ENCODE assay signal across 8 cellular contexts in genomic region chr2:27494944-27495554, GRCh38. TPM values are rescaled to one million over a fixed set of nuclear protein-coding genes. Genes with fewer than 3 reads are reported as not detected.
DNase-seq lines count a peak whose midpoint lies in the region; ATAC-seq and TF ChIP-seq lines count a peak whose summit lies in the region.

FNDC4 (minus strand) TSS chr2:27495200; CDS start chr2:27494679, 521 bp downstream.

- H3K4me1 ChIP-seq in GM23248 (ENCODE audit: insufficient read depth) (peaks cover 13% of the 10 kb centered on the region), thoracic aorta (ENCODE audit: control insufficient read depth in 1 of 2, low read depth in 2 of 2) (peaks cover 3 to 11% of the 10 kb centered on the region in 2 donors)

- H3K36me3 Mint-ChIP-seq in T-helper 1 cell treated with Interleukin-12 subunit alpha and Interleukin-12 subunit beta and Interleukin-4 antibody, amounts not matched to agents 30 μg/mL and 1 μg/mL, for 36 hours (ENCODE audit: low read depth): no peaks in the 10 kb centered on the region
- no peaks in the 10 kb centered on the region for H3K36me3 Mint-ChIP-seq in effector memory CD8-positive, alpha-beta T cell (ENCODE audit: insufficient read depth)
- no peaks in the 10 kb centered on the region for H3K36me3 Mint-ChIP-seq in memory B cell

- ATAC-seq in effector memory CD8-positive, alpha-beta T cell (replicated peaks): peak; percentile 75
- ATAC-seq in memory B cell (ENCODE audit: low read depth) (peak; percentile 70), thoracic aorta (ENCODE audit: insufficient number of reproducible peaks, low FRiP score, low read depth) (peak; percentile 15)

- H3K27ac Mint-ChIP-seq in T-helper 1 cell treated with Interleukin-12 subunit alpha and Interleukin-12 subunit beta and Interleukin-4 antibody, amounts not matched to agents 30 μg/mL and 1 μg/mL, for 36 hours: no peak within 1 kb of the TSS
- peak within 1 kb of the TSS in 1 of 2 donors; percentile 89 for H3K27ac Mint-ChIP-seq in effector memory CD8-positive, alpha-beta T cell
- peak within 1 kb of the TSS; percentile 85 for H3K27ac Mint-ChIP-seq in memory B cell

- H3K79me2 ChIP-seq in GM23248 (ENCODE audit: insufficient read depth): no peaks in the 10 kb centered on the region

- peaks cover 3% of the 10 kb centered on the region; the same call in 1 of the 2 replicates for H3F3A ChIP-seq in GM23248 (ENCODE audit: insufficient read depth)

- no peaks in the 10 kb centered on the region for H3K9me3 ChIP-seq in GM23248 (ENCODE audit: low read depth)
- H3K9me3 ChIP-seq in thoracic aorta: no peaks in the 10 kb centered on the region

- 0 to 3% methylated on average over 41 to 49 of the region's 70 CpGs for WGBS in GM23248 (ENCODE audit: low coverage in 1 of 2, low lambda C conversion rate in 2 of 2, missing lambda C conversion rate in 2 of 2), 2 experiments

- H2AFZ ChIP-seq in GM23248: peak within 1 kb of the TSS; percentile 91

- no peaks in the 10 kb centered on the region for H4K20me1 ChIP-seq in GM23248 (ENCODE audit: insufficient read depth)

- peaks cover 14% of the 10 kb centered on the region for H3K4me1 Mint-ChIP-seq in T-helper 1 cell treated with Interleukin-12 subunit alpha and Interleukin-12 subunit beta and Interleukin-4 antibody, amounts not matched to agents 30 μg/mL and 1 μg/mL, for 36 hours (ENCODE audit: low read depth)
- peaks cover 9 to 14% of the 10 kb centered on the region in 2 donors for H3K4me1 Mint-ChIP-seq in effector memory CD8-positive, alpha-beta T cell (ENCODE audit: low read depth in 2 of 2)
- H3K4me1 Mint-ChIP-seq in memory B cell: peaks cover 10% of the 10 kb centered on the region

- H3K9ac ChIP-seq in GM23248: peak within 1 kb of the TSS; percentile 75

- H3K27me3 Mint-ChIP-seq in T-helper 1 cell treated with Interleukin-12 subunit alpha and Interleukin-12 subunit beta and Interleukin-4 antibody, amounts not matched to agents 30 μg/mL and 1 μg/mL, for 36 hours (ENCODE audit: low read depth): peaks cover 57% of the 10 kb centered on the region
- peaks cover 51 to 66% of the 10 kb centered on the region in 2 donors for H3K27me3 Mint-ChIP-seq in effector memory CD8-positive, alpha-beta T cell
- peaks cover 26% of the 10 kb centered on the region for H3K27me3 Mint-ChIP-seq in memory B cell

- H3K4me2 ChIP-seq in GM23248 (ENCODE audit: unreplicated experiment): peak within 1 kb of the TSS; percentile 77

- no peak within 1 kb of the TSS for H3K27ac ChIP-seq in GM23248
- peak within 1 kb of the TSS; percentile 68 to 81 for H3K27ac ChIP-seq in thoracic aorta

- H3K27me3 ChIP-seq in GM23248 (replicated peaks; ENCODE audit: insufficient read depth): no peaks in the 10 kb centered on the region
- no peaks in the 10 kb centered on the region for H3K27me3 ChIP-seq in thoracic aorta (replicated peaks; ENCODE audit: insufficient read depth)

- no peaks in the 10 kb centered on the region for H3K9me2 ChIP-seq in GM23248 (ENCODE audit: insufficient read depth)

- TF ChIP-seq CTCF in thoracic aorta (IDR thresholded peaks at IDR 0.05): no peak

- in situ Hi-C loops in GM23248 (cut with MboI): no loop called here

- DNase-seq in GM23248 (peak; percentile 69), memory B cell (ENCODE audit: low spot score in 2 of 2) (peak in 1 of 2 donors; percentile 38), thoracic aorta (ENCODE audit: low spot score) (no peak), DMS153 (lab: John Stamatoyannopoulos, UW) (no peak), kidney glomerular epithelial cell (lab: John Stamatoyannopoulos, UW) (no peak)
- peak in 1 of 3 experiments; percentile 20 for DNase-seq in effector memory CD8-positive, alpha-beta T cell
- no peak for DNase-seq in central memory CD4-positive, alpha-beta T cell

- H3K9me3 Mint-ChIP-seq in T-helper 1 cell treated with Interleukin-12 subunit alpha and Interleukin-12 subunit beta and Interleukin-4 antibody, amounts not matched to agents 30 μg/mL and 1 μg/mL, for 36 hours: no peaks in the 10 kb centered on the region
- H3K9me3 Mint-ChIP-seq in effector memory CD8-positive, alpha-beta T cell: no peaks in the 10 kb centered on the region
- no peaks in the 10 kb centered on the region for H3K9me3 Mint-ChIP-seq in memory B cell

- H3K4me3 ChIP-seq in GM23248 (peak within 1 kb of the TSS; percentile 75), thoracic aorta (peak within 1 kb of the TSS; percentile 88)

- no peaks in the 10 kb centered on the region for H3K36me3 ChIP-seq in GM23248 (ENCODE audit: low read depth)
- no peaks in the 10 kb centered on the region for H3K36me3 ChIP-seq in thoracic aorta

- H3K4me3 Mint-ChIP-seq in T-helper 1 cell treated with Interleukin-12 subunit alpha and Interleukin-12 subunit beta and Interleukin-4 antibody, amounts not matched to agents 30 μg/mL and 1 μg/mL, for 36 hours: peak within 1 kb of the TSS; percentile 63
- H3K4me3 Mint-ChIP-seq in effector memory CD8-positive, alpha-beta T cell: peak within 1 kb of the TSS; percentile 84 to 91
- H3K4me3 Mint-ChIP-seq in memory B cell: peak within 1 kb of the TSS; percentile 88

RNA-seq across cellular contexts. Expression of gene FNDC4, which starts in this region (rescaled TPM):
- total RNA-seq in GM23248 (2014; rRNA removed; shearing (Covaris generic)): 24.2 and 31.2 TPM in 2 replicates
- polyA plus RNA-seq in GM23248 (2016; fragmentation: Nextera tagmentation; extraction: Ambion mirVana): 18.2 and 20.2 TPM in 2 replicates
- total RNA-seq in thoracic aorta: 10 to 100 TPM; 32.9 to 37.1 TPM

Comparison
In these comparisons a context has a peak if more than half of its experiments do, and no peak if none do; other contexts are left out.
1. ATAC-seq: peak in every context shown above with its lines; median percentile 75 in effector memory CD8-positive, alpha-beta T cell; 70 in memory B cell; 15 in thoracic aorta.